Comparison of ENCODE assay signal across 10 cellular contexts in genomic region chr14:101849125-101849524, GRCh38.
DNase-seq lines count a peak whose midpoint lies in the region; ATAC-seq and TF ChIP-seq lines count a peak whose summit lies in the region.
"Had no signal": no experiment of that assay in that cellular context is flagged by ENCODE, and none has a peak within 500 bp of the region (broad histone marks: within the 10 kb centered on the region; RNA-seq: fewer than 3 reads in every experiment).

No MANE protein-coding gene starts in this region.

- peaks cover 90% of the 10 kb centered on the region for H3K4me1 Mint-ChIP-seq in activated naive CD8-positive, alpha-beta T cell (ENCODE audit: low read depth)
- H3K4me1 Mint-ChIP-seq in activated naive CD8-positive, alpha-beta T cell treated with anti-CD3 and anti-CD28 coated beads for 36 hours: peaks cover 77% of the 10 kb centered on the region

- H3K4me3 ChIP-seq in Peyer's patch: no peak overlapping the region
- H3K4me3 ChIP-seq in transverse colon: no peak overlapping the region
- no peak overlapping the region for H3K4me3 ChIP-seq in H7 (ENCODE audit: insufficient read depth, low read depth, low read length)

- peak overlapping the region; percentile 91 for H3K27ac Mint-ChIP-seq in activated naive CD8-positive, alpha-beta T cell
- H3K27ac Mint-ChIP-seq in activated naive CD8-positive, alpha-beta T cell treated with anti-CD3 and anti-CD28 coated beads for 36 hours: no peak overlapping the region

- WGBS in transverse colon (ENCODE audit: low coverage in 1 of 2), 2 donors: 20 to 38% methylated on average over 1 to 10 of the region's 10 CpGs

- in situ Hi-C loops in transverse colon (cut with MboI; ENCODE audit: low pct_ligation_motif_present in 1 of 4, low pct_unique_long_range_greater_than_20kb in 1 of 4, low sequenced_read_pairs in 3 of 4): loop anchor here in 1 of 4 donors (10.0 kb wide), 1 partner anchor 74 kb away; no protein-coding TSS in a partner anchor

- no peak for TF ChIP-seq EP300 in transverse colon (IDR thresholded peaks at IDR 0.05; ENCODE audit: low read depth)

- H3K9me3 Mint-ChIP-seq in activated naive CD8-positive, alpha-beta T cell (ENCODE audit: low read depth): no peaks in the 10 kb centered on the region
- H3K9me3 Mint-ChIP-seq in activated naive CD8-positive, alpha-beta T cell treated with anti-CD3 and anti-CD28 coated beads for 36 hours: no peaks in the 10 kb centered on the region
- H3K9me3 Mint-ChIP-seq: activated naive CD4-positive, alpha-beta T cell treated with anti-CD3 and anti-CD28 coated beads, Interleukin-2, amount 50 U/mL, for 72 hours had no signal

- TF ChIP-seq CTCF in Peyer's patch (IDR thresholded peaks at IDR 0.05) (no peak), transverse colon (IDR thresholded peaks at IDR 0.05) (no peak)

- no peak for TF ChIP-seq POLR2A in Peyer's patch (IDR thresholded peaks at IDR 0.05)
- TF ChIP-seq POLR2A in transverse colon (IDR thresholded peaks at IDR 0.05): no peak

- H3K27ac ChIP-seq in Peyer's patch (no peak overlapping the region), transverse colon (no peak overlapping the region)

- peak overlapping the region; percentile 12 for H3K4me3 Mint-ChIP-seq in activated naive CD8-positive, alpha-beta T cell
- H3K4me3 Mint-ChIP-seq in activated naive CD8-positive, alpha-beta T cell treated with anti-CD3 and anti-CD28 coated beads for 36 hours: no peak overlapping the region

- H3K4me1 ChIP-seq in Peyer's patch (peaks cover 0 to 15% (median 10%) of the 10 kb centered on the region in 4 donors), transverse colon (peaks cover 16 to 42% (median 29%) of the 10 kb centered on the region in 4 donors)

- H3K36me3 Mint-ChIP-seq in activated naive CD8-positive, alpha-beta T cell: peaks cover 5% of the 10 kb centered on the region
- peaks cover 9% of the 10 kb centered on the region for H3K36me3 Mint-ChIP-seq in activated naive CD8-positive, alpha-beta T cell treated with anti-CD3 and anti-CD28 coated beads for 36 hours

- ATAC-seq in HG02884 (IDR thresholded peaks at IDR 0.05; ENCODE audit: unreplicated experiment): peak; percentile 52
- ATAC-seq: activated naive CD4-positive, alpha-beta T cell treated with anti-CD3 and anti-CD28 coated beads, Interleukin-2, amount 50 U/mL, for 72 hours had no signal

- no peaks in the 10 kb centered on the region for H3K36me3 ChIP-seq in Peyer's patch
- H3K36me3 ChIP-seq in transverse colon: no peaks in the 10 kb centered on the region
- no peaks in the 10 kb centered on the region for H3K36me3 ChIP-seq in H7 (replicated peaks; ENCODE audit: control insufficient read depth, insufficient read depth, low read length)

- no peak for DNase-seq in activated naive CD8-positive, alpha-beta T cell treated with anti-CD3 and anti-CD28 coated beads for 36 hours
- peak in 2 of 3 donors; percentile 58 to 65 for DNase-seq in Peyer's patch
- peak; percentile 57 for DNase-seq in transverse colon
- no peak for DNase-seq in epidermal melanocyte (ENCODE audit: insufficient read length, low spot score)
- DNase-seq in dermis blood vessel endothelial cell: no peak
- DNase-seq in H7: no peak
- DNase-seq: stimulated activated CD4-positive, alpha-beta T cell treated with anti-CD3 and anti-CD28 coated beads, Interleukin-2, amount 100 ng/mL, for 24 hours had no signal

- no peaks in the 10 kb centered on the region for H3K27me3 Mint-ChIP-seq in activated naive CD8-positive, alpha-beta T cell
- no peaks in the 10 kb centered on the region for H3K27me3 Mint-ChIP-seq in activated naive CD8-positive, alpha-beta T cell treated with anti-CD3 and anti-CD28 coated beads for 36 hours

- H3K9me3 ChIP-seq in Peyer's patch (no peaks in the 10 kb centered on the region), transverse colon (no peaks in the 10 kb centered on the region)

- intact Hi-C loops in transverse colon (cut with DNase I; ENCODE audit: low total_unique reads): loop anchor here (1.0 to 10.0 kb wide), 2 partner anchors 45 to 74 kb away; no protein-coding TSS in a partner anchor

- no peaks in the 10 kb centered on the region for H3K27me3 ChIP-seq in Peyer's patch
- no peaks in the 10 kb centered on the region for H3K27me3 ChIP-seq in transverse colon
- no peaks in the 10 kb centered on the region for H3K27me3 ChIP-seq in H7 (ENCODE audit: control insufficient read depth, insufficient read depth, low read length)

Comparison
In these comparisons a context has a peak if more than half of its experiments do, and no peak if none do; other contexts are left out.
1. DNase-seq: peak in Peyer's patch (2 of 3) and transverse colon (single experiment); none in activated naive CD8-positive, alpha-beta T cell treated with anti-CD3 and anti-CD28 coated beads for 36 hours (single experiment), epidermal melanocyte (single experiment), dermis blood vessel endothelial cell (single experiment) and H7 (single experiment).